9 cellular contexts compared by ENCODE assay signal in genomic region chr22:38455063-38455529, GRCh38. TPM values are rescaled to one million over a fixed set of nuclear protein-coding genes. Genes with fewer than 3 reads are reported as not detected.
A peak's percentile ranks its signal among the peaks of the same experiment; 100 is the strongest.
DNase-seq lines count a peak whose midpoint lies in the region; ATAC-seq and TF ChIP-seq lines count a peak whose summit lies in the region.
"Had no signal": no experiment of that assay in that cellular context is flagged by ENCODE, and none has a peak within 500 bp of the region (broad histone marks: within the 10 kb centered on the region; RNA-seq: fewer than 3 reads in every experiment).

TSS of gene KCNJ4 (minus strand) at chr22:38455199. CDS start at chr22:38428132, 27,067 bp downstream.

- ATAC-seq in HG02623 (IDR thresholded peaks at IDR 0.05; ENCODE audit: unreplicated experiment) (no peak), GM19395 (IDR thresholded peaks at IDR 0.05; ENCODE audit: unreplicated experiment) (no peak)

- peaks cover 44% of the 10 kb centered on the region for H3K27me3 Mint-ChIP-seq in activated naive CD4-positive, alpha-beta T cell treated with anti-CD3 and anti-CD28 coated beads, Interleukin-2, amount 50 U/mL, for 24 hours
- peaks cover 91% of the 10 kb centered on the region for H3K27me3 Mint-ChIP-seq in dendritic cell treated with granulocyte-macrophage colony-stimulating factor and Interleukin-4, amounts not matched to agents 40 ng/mL and 50 ng/mL, for 4 days
- H3K27me3 Mint-ChIP-seq in mesothelial cell of epicardium (ENCODE audit: low read depth) (peaks cover 49% of the 10 kb centered on the region), HFFc6 (ENCODE audit: insufficient read depth) (peaks cover 69% of the 10 kb centered on the region)

- no peaks in the 10 kb centered on the region for H3K9me3 Mint-ChIP-seq in activated naive CD4-positive, alpha-beta T cell treated with anti-CD3 and anti-CD28 coated beads, Interleukin-2, amount 50 U/mL, for 24 hours
- H3K9me3 Mint-ChIP-seq in dendritic cell treated with granulocyte-macrophage colony-stimulating factor and Interleukin-4, amounts not matched to agents 40 ng/mL and 50 ng/mL, for 4 days: no peaks in the 10 kb centered on the region
- H3K9me3 Mint-ChIP-seq in mesothelial cell of epicardium: no peaks in the 10 kb centered on the region
- no peaks in the 10 kb centered on the region for H3K9me3 Mint-ChIP-seq in HFFc6

- intact Hi-C loops in dendritic cell treated with granulocyte-macrophage colony-stimulating factor and Interleukin-4, amounts not matched to agents 40 ng/mL and 50 ng/mL, for 4 days (cut with micrococcal nuclease): no loop called here

- DNase-seq in activated naive CD4-positive, alpha-beta T cell treated with Interleukin-2 at 50 U/mL for 16 hours: no peak
- no peak for DNase-seq in mesothelial cell of epicardium (ENCODE audit: low spot score in 2 of 2, unreplicated experiment in 2 of 2)
- DNase-seq in stimulated activated CD4-positive, alpha-beta T cell treated with anti-CD3 and anti-CD28 coated beads, Interleukin-2, amount 100 ng/mL, for 24 hours: no peak
- DNase-seq in HFFc6: no peak

- no peaks in the 10 kb centered on the region for H3K36me3 Mint-ChIP-seq in activated naive CD4-positive, alpha-beta T cell treated with anti-CD3 and anti-CD28 coated beads, Interleukin-2, amount 50 U/mL, for 24 hours
- H3K36me3 Mint-ChIP-seq in dendritic cell treated with granulocyte-macrophage colony-stimulating factor and Interleukin-4, amounts not matched to agents 40 ng/mL and 50 ng/mL, for 4 days (ENCODE audit: low read depth): no peaks in the 10 kb centered on the region
- H3K36me3 Mint-ChIP-seq in mesothelial cell of epicardium (no peaks in the 10 kb centered on the region), HFFc6 (ENCODE audit: low read depth) (no peaks in the 10 kb centered on the region)

- no peak for TF ChIP-seq CTCF in mesothelial cell of epicardium (IDR thresholded peaks at IDR 0.05; ENCODE audit: unreplicated experiment)
- no peak for TF ChIP-seq CTCF in HFFc6 (IDR thresholded peaks at IDR 0.05)

- H3K4me1 Mint-ChIP-seq in activated naive CD4-positive, alpha-beta T cell treated with anti-CD3 and anti-CD28 coated beads, Interleukin-2, amount 50 U/mL, for 24 hours: peaks cover 15% of the 10 kb centered on the region
- peaks cover 9% of the 10 kb centered on the region for H3K4me1 Mint-ChIP-seq in dendritic cell treated with granulocyte-macrophage colony-stimulating factor and Interleukin-4, amounts not matched to agents 40 ng/mL and 50 ng/mL, for 4 days (ENCODE audit: low read depth)
- H3K4me1 Mint-ChIP-seq in mesothelial cell of epicardium (peaks cover 32% of the 10 kb centered on the region), HFFc6 (ENCODE audit: low read depth) (no peaks in the 10 kb centered on the region; the same call in 1 of the 2 replicates)

- H3K4me3 Mint-ChIP-seq in activated naive CD4-positive, alpha-beta T cell treated with anti-CD3 and anti-CD28 coated beads, Interleukin-2, amount 50 U/mL, for 24 hours: peak within 1 kb of the TSS; percentile 82
- peak within 1 kb of the TSS; percentile 56 for H3K4me3 Mint-ChIP-seq in dendritic cell treated with granulocyte-macrophage colony-stimulating factor and Interleukin-4, amounts not matched to agents 40 ng/mL and 50 ng/mL, for 4 days
- H3K4me3 Mint-ChIP-seq in mesothelial cell of epicardium (peak within 1 kb of the TSS; percentile 71), HFFc6 (no peak within 1 kb of the TSS)

- H3K27ac Mint-ChIP-seq in activated naive CD4-positive, alpha-beta T cell treated with anti-CD3 and anti-CD28 coated beads, Interleukin-2, amount 50 U/mL, for 24 hours: no peak within 1 kb of the TSS
- no peak within 1 kb of the TSS for H3K27ac Mint-ChIP-seq in dendritic cell treated with granulocyte-macrophage colony-stimulating factor and Interleukin-4, amounts not matched to agents 40 ng/mL and 50 ng/mL, for 4 days
- no peak within 1 kb of the TSS for H3K27ac Mint-ChIP-seq in mesothelial cell of epicardium
- H3K27ac Mint-ChIP-seq in HFFc6: no peak within 1 kb of the TSS

RNA-seq across cellular contexts. Expression of gene KCNJ4, which starts in this region (rescaled TPM):
- total RNA-seq in mesothelial cell of epicardium: 2.5 to 2.8 TPM (median 2.6 TPM) in 3 replicates
- not detected for total RNA-seq in HFFc6 (2021; fragmentation: NEBNext Ultra II Directional; extraction: Animal tissue kit (Norgen Biotek cat#: 25700))
- total RNA-seq: NCI-H460 had no signal
